25 cellular contexts compared by ENCODE assay signal in the genomic region with DNA sequence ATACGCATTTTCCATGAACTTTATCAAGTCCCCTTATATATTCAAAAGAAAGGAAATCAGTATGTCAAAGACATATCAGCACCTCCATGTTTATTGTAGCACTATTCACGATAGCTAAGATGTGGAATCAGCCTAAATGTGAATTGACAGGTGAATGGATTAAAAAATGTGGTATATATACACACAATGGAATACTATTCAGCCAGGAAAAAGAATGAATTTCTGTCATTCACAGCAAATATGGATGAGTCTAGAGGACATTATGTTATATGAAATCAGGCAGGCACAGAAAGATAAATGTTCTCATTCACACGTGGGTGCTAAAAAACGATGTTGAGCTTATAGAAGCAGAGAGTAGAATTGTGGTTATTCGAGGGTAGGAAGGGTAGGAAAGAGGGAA.
"Had no signal": no experiment of that assay in that cellular context is flagged by ENCODE, and none has a peak within 500 bp of the region (broad histone marks: within the 10 kb centered on the region; RNA-seq: fewer than 3 reads in every experiment).

No MANE protein-coding gene starts in this region.

- H3K4me3 ChIP-seq: coronary artery, esophagus squamous epithelium, gastrocnemius medialis, heart right ventricle, left lung, lower lobe of right lung, mucosa of descending colon had no signal

- ATAC-seq: effector memory CD8-positive, alpha-beta T cell; esophagus mucosa; gastrocnemius medialis; left ventricle myocardium superior; mucosa of descending colon had no signal

- H3K27ac ChIP-seq: epithelial cell of prostate, esophagus squamous epithelium, gastrocnemius medialis, heart right ventricle, lower lobe of right lung had no signal

- H3K27me3 ChIP-seq: esophagus squamous epithelium, gastrocnemius medialis, heart right ventricle, left lung had no signal

- DNase-seq: effector CD8-positive, alpha-beta T cell; effector memory CD8-positive, alpha-beta T cell; endodermal cell; erythroblast; esophagus squamous epithelium; foreskin fibroblast; foreskin melanocyte; gastrocnemius medialis; glutamatergic neuron; head of caudate nucleus; heart right ventricle; hippocampal formation; left cardiac atrium; left lung; left ventricle myocardium superior; lower lobe of right lung; mesenchymal stem cell; mucosa of descending colon had no signal

- H3K36me3 ChIP-seq: gastrocnemius medialis, left lung, lower lobe of right lung had no signal

- H3K27me3 Mint-ChIP-seq: effector memory CD8-positive, alpha-beta T cell had no signal

- H3K27ac Mint-ChIP-seq: effector memory CD8-positive, alpha-beta T cell; endodermal cell; mesothelial cell of epicardium had no signal

- FAIRE-seq: colon, endometrium, keratinocyte had no signal

- H3K9me3 ChIP-seq: esophagus squamous epithelium, gastrocnemius medialis, heart right ventricle, left lung, lower lobe of right lung, mucosa of descending colon had no signal

- H3K4me3 Mint-ChIP-seq: effector memory CD8-positive, alpha-beta T cell; endodermal cell; mesothelial cell of epicardium had no signal

- H3K9me3 Mint-ChIP-seq: effector memory CD8-positive, alpha-beta T cell had no signal
